Comparison of ENCODE assay signal across 29 cellular contexts in the genomic region with DNA sequence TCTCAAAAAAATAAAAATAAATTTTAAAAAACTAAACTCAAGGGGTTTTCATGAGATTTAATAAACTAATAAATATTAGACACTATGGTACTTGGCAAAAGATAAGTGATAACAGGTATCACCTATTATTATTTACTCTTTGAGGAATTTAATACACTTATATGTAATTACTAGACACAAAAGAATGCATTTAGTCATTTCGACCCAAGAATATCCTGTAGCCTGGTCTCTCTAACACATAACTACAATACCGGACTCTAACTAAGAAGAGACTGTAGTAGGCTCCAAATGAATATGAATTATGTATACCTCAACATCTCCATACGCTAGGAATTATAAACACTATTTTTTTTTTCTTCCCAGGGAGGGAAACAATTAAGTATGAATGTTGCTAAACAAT.
"Had no signal": no experiment of that assay in that cellular context is flagged by ENCODE, and none has a peak within 500 bp of the region (broad histone marks: within the 10 kb centered on the region; RNA-seq: fewer than 3 reads in every experiment).

No MANE protein-coding gene starts in this region.

- H3K27ac Mint-ChIP-seq: immature natural killer cell; memory B cell; mesothelial cell of epicardium; natural killer cell treated with Interleukin-12 subunit alpha and Interleukin-12 subunit beta and Interleukin-15 and Interleukin-18, amount 100 ng/mL, for 72 hours; stimulated activated effector memory CD8-positive, alpha-beta T cell treated with anti-CD3 and anti-CD28 coated beads, Interleukin-12 subunit alpha, Interleukin-12 subunit beta, amount 100 ng/mL, for 72 hours had no signal

- H3K36me3 Mint-ChIP-seq: immature natural killer cell; memory B cell; mesothelial cell of epicardium; naive B cell; natural killer cell treated with Interleukin-12 subunit alpha and Interleukin-12 subunit beta and Interleukin-15 and Interleukin-18, amount 100 ng/mL, for 72 hours; stimulated activated effector memory CD8-positive, alpha-beta T cell treated with anti-CD3 and anti-CD28 coated beads, Interleukin-12 subunit alpha, Interleukin-12 subunit beta, amount 100 ng/mL, for 72 hours had no signal

- H3K4me3 ChIP-seq: dorsolateral prefrontal cortex, esophagus muscularis mucosa, lung, mucosa of descending colon, prostate gland, right atrium auricular region, stomach, thyroid gland, vagina had no signal

- H3K4me3 Mint-ChIP-seq: immature natural killer cell; memory B cell; mesothelial cell of epicardium; naive B cell; natural killer cell treated with Interleukin-12 subunit alpha and Interleukin-12 subunit beta and Interleukin-15 and Interleukin-18, amount 100 ng/mL, for 72 hours; neural crest cell; stimulated activated effector memory CD8-positive, alpha-beta T cell treated with anti-CD3 and anti-CD28 coated beads, Interleukin-12 subunit alpha, Interleukin-12 subunit beta, amount 100 ng/mL, for 72 hours had no signal

- H3K9ac ChIP-seq: parathyroid adenoma had no signal

- H3K36me3 ChIP-seq: esophagus muscularis mucosa, neutrophil, prostate gland, right atrium auricular region, stomach, thyroid gland, vagina had no signal

- ATAC-seq: left lobe of liver; mucosa of descending colon; natural killer cell treated with Interleukin-12 subunit alpha and Interleukin-12 subunit beta and Interleukin-15 and Interleukin-18, amount 100 ng/mL, for 72 hours; sciatic nerve; stimulated activated effector memory CD8-positive, alpha-beta T cell treated with anti-CD3 and anti-CD28 coated beads, Interleukin-12 subunit alpha, Interleukin-12 subunit beta, amount 100 ng/mL, for 72 hours had no signal

- H3K9me3 ChIP-seq: esophagus muscularis mucosa, mucosa of descending colon, neutrophil, prostate gland, right atrium auricular region, stomach, thyroid gland, vagina had no signal

- H3K4me1 Mint-ChIP-seq: immature natural killer cell; memory B cell; naive B cell; stimulated activated effector memory CD8-positive, alpha-beta T cell treated with anti-CD3 and anti-CD28 coated beads, Interleukin-12 subunit alpha, Interleukin-12 subunit beta, amount 100 ng/mL, for 72 hours had no signal

- DNase-seq: cortex of kidney; effector CD4-positive, alpha-beta T cell; hypothalamus; immature natural killer cell; mucosa of descending colon; naive B cell; stimulated activated CD4-positive, alpha-beta T cell treated with anti-CD3 and anti-CD28 coated beads, Interleukin-2, amount 100 ng/mL, for 24 hours; stimulated activated CD4-positive, alpha-beta T cell treated with anti-CD3 and anti-CD28 coated beads, Interleukin-4, amount 100 ng/mL, for 24 hours; stimulated activated naive CD4-positive, alpha-beta T cell treated with Interleukin-2 at 50 U/mL for 16 hours; stomach; thyroid gland; trophoblast cell had no signal

- H3K27me3 ChIP-seq: esophagus muscularis mucosa, neutrophil, right atrium auricular region, stomach, thyroid gland, vagina had no signal

- H3K27me3 Mint-ChIP-seq: memory B cell; naive B cell; natural killer cell treated with Interleukin-12 subunit alpha and Interleukin-12 subunit beta and Interleukin-15 and Interleukin-18, amount 100 ng/mL, for 72 hours had no signal

- H3K79me2 ChIP-seq: parathyroid adenoma had no signal

- H3K9me3 Mint-ChIP-seq: mesothelial cell of epicardium, neural crest cell had no signal

- H2AFZ ChIP-seq: parathyroid adenoma had no signal

- H3K4me1 ChIP-seq: esophagus muscularis mucosa, parathyroid adenoma, prostate gland, stomach, vagina had no signal

- FAIRE-seq: frontal cortex, keratinocyte had no signal

- H3K27ac ChIP-seq: dorsolateral prefrontal cortex, esophagus muscularis mucosa, neutrophil, parathyroid adenoma, prostate gland, right atrium auricular region, stomach, thyroid gland, vagina had no signal
